1 cellular context compared by ENCODE assay signal in genomic region chr16:77722315-77723107, GRCh38.
TF ChIP-seq lines count a peak whose summit lies in the region.

Gene NUDT7, plus strand, starts transcription at chr16:77722514. Its CDS starts 69 bp downstream, at chr16:77722583.

TF ChIP-seq in HEK293, 187 proteins besides CTCF, POLR2A, EP300 and RAD21 (continued from another document):
- TF ChIP-seq HOXC10 (CRISPR knock-in tag; IDR thresholded peaks at IDR 0.05) (no peak), ZNF561 (tag by site-specific recombination; IDR thresholded peaks at IDR 0.05; ENCODE audit: borderline replicate concordance) (no peak), ZBTB20 (tag by site-specific recombination; IDR thresholded peaks at IDR 0.05) (peak; percentile 24; the same call in 1 of the 2 replicates), ZNF18 (tag by site-specific recombination; IDR thresholded peaks at IDR 0.05) (no peak), ZSCAN30 (tag by site-specific recombination; IDR thresholded peaks at IDR 0.05) (no peak; the same call in 1 of the 2 replicates), ZNF544 (tag by site-specific recombination; IDR thresholded peaks at IDR 0.05) (no peak), ZFHX2 (tag by site-specific recombination; conservative IDR thresholded peaks at IDR 0.05) (no peak), ZNF19 (tag by site-specific recombination; IDR thresholded peaks at IDR 0.05; ENCODE audit: low read depth) (no peak), ZNF211 (tag by site-specific recombination; IDR thresholded peaks at IDR 0.05; ENCODE audit: low read depth) (no peak), ZNF704 (tag by site-specific recombination; IDR thresholded peaks at IDR 0.05) (no peak), ZNF157 (tag by site-specific recombination; IDR thresholded peaks at IDR 0.05) (no peak), ZNF292 (tag by site-specific recombination; IDR thresholded peaks at IDR 0.05; ENCODE audit: borderline replicate concordance, low read depth) (no peak), KLF10 (tag by site-specific recombination; IDR thresholded peaks at IDR 0.05) (no peak), ZNF610 (tag by site-specific recombination; IDR thresholded peaks at IDR 0.05; ENCODE audit: borderline replicate concordance) (0 out of 2 replicates have a peak, but pooled peaks have one; percentile 22), WT1 (tag by site-specific recombination; IDR thresholded peaks at IDR 0.05) (no peak), ZNF24 (tag by site-specific recombination; IDR thresholded peaks at IDR 0.05) (no peak), ZNF146 (tag by site-specific recombination; IDR thresholded peaks at IDR 0.05) (no peak), ZNF843 (tag by site-specific recombination; IDR thresholded peaks at IDR 0.05) (no peak), ZXDB (tag by site-specific recombination; IDR thresholded peaks at IDR 0.05) (peak; percentile 62; the same call in 1 of the 2 replicates), ZIC2 (tag by site-specific recombination; IDR thresholded peaks at IDR 0.05) (no peak), GLI2 (tag by site-specific recombination; IDR thresholded peaks at IDR 0.05; ENCODE audit: borderline replicate concordance, low read depth) (no peak), ZNF391 (tag by site-specific recombination; IDR thresholded peaks at IDR 0.05; ENCODE audit: borderline replicate concordance, low read depth) (no peak), PRDM4 (tag by site-specific recombination; IDR thresholded peaks at IDR 0.05) (peak; percentile 6; the same call in 1 of the 2 replicates), PRDM1 (tag by site-specific recombination; IDR thresholded peaks at IDR 0.05) (no peak), TRIM28 (IDR thresholded peaks at IDR 0.05; ENCODE audit: borderline replicate concordance, low read length) (no peak), ZNF280D (tag by site-specific recombination; IDR thresholded peaks at IDR 0.05) (no peak), SCRT2 (tag by site-specific recombination; IDR thresholded peaks at IDR 0.05) (no peak), ZNF645 (tag by site-specific recombination; IDR thresholded peaks at IDR 0.05) (no peak), ZBTB21 (tag by site-specific recombination; IDR thresholded peaks at IDR 0.05) (no peak), FEZF1 (tag by site-specific recombination; IDR thresholded peaks at IDR 0.05) (no peak), ZNF777 (tag by site-specific recombination; IDR thresholded peaks at IDR 0.05; ENCODE audit: borderline replicate concordance) (no peak; the same call in 1 of the 2 replicates), PATZ1 (tag by site-specific recombination; IDR thresholded peaks at IDR 0.05) (0 out of 2 replicates have a peak, but pooled peaks have one; percentile 22), MZF1 (tag by site-specific recombination; IDR thresholded peaks at IDR 0.05; ENCODE audit: borderline replicate concordance) (no peak), PBX3 (CRISPR knock-in tag; IDR thresholded peaks at IDR 0.05) (no peak), KLF8 (tag by site-specific recombination; IDR thresholded peaks at IDR 0.05) (no peak), YY1 (tag by site-specific recombination; IDR thresholded peaks at IDR 0.05) (no peak), ZNF132 (tag by site-specific recombination; IDR thresholded peaks at IDR 0.05; ENCODE audit: borderline replicate concordance) (no peak), MYNN (tag by site-specific recombination; IDR thresholded peaks at IDR 0.05; ENCODE audit: borderline replicate concordance) (no peak), ZNF202 (tag by site-specific recombination; IDR thresholded peaks at IDR 0.05; ENCODE audit: borderline replicate concordance) (no peak)
- TF ChIP-seq, protein P1, sequence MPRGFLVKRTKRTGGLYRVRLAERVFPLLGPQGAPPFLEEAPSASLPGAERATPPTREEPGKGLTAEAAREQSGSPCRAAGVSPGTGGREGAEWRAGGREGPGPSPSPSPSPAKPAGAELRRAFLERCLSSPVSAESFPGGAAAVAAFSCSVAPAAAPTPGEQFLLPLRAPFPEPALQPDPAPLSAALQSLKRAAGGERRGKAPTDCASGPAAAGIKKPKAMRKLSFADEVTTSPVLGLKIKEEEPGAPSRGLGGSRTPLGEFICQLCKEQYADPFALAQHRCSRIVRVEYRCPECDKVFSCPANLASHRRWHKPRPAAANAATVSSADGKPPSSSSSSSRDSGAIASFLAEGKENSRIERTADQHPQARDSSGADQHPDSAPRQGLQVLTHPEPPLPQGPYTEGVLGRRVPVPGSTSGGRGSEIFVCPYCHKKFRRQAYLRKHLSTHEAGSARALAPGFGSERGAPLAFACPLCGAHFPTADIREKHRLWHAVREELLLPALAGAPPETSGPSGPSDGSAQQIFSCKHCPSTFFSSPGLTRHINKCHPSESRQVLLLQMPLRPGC (tag by site-specific recombination; IDR thresholded peaks at IDR 0.05) = no peak
- TF ChIP-seq, protein P2, sequence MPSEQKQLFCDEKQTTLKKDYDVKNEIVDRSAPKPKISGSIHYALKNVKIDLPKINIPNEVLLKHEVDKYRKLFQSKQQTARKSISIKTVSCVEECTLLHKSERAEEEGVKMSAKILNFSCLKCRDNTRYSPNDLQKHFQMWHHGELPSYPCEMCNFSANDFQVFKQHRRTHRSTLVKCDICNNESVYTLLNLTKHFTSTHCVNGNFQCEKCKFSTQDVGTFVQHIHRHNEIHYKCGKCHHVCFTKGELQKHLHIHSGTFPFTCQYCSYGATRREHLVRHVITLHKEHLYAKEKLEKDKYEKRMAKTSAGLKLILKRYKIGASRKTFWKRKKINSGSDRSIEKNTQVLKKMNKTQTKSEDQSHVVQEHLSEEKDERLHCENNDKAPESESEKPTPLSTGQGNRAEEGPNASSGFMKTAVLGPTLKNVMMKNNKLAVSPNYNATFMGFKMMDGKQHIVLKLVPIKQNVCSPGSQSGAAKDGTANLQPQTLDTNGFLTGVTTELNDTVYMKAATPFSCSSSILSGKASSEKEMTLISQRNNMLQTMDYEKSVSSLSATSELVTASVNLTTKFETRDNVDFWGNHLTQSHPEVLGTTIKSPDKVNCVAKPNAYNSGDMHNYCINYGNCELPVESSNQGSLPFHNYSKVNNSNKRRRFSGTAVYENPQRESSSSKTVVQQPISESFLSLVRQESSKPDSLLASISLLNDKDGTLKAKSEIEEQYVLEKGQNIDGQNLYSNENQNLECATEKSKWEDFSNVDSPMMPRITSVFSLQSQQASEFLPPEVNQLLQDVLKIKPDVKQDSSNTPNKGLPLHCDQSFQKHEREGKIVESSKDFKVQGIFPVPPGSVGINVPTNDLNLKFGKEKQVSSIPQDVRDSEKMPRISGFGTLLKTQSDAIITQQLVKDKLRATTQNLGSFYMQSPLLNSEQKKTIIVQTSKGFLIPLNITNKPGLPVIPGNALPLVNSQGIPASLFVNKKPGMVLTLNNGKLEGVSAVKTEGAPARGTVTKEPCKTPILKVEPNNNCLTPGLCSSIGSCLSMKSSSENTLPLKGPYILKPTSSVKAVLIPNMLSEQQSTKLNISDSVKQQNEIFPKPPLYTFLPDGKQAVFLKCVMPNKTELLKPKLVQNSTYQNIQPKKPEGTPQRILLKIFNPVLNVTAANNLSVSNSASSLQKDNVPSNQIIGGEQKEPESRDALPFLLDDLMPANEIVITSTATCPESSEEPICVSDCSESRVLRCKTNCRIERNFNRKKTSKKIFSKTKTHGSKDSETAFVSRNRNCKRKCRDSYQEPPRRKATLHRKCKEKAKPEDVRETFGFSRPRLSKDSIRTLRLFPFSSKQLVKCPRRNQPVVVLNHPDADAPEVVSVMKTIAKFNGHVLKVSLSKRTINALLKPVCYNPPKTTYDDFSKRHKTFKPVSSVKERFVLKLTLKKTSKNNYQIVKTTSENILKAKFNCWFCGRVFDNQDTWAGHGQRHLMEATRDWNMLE (tag by site-specific recombination; conservative IDR thresholded peaks at IDR 0.05; ENCODE audit: low read depth) = no peak
TF ChIP-seq in HEK293: peak in this region for 14.
